8 cellular contexts compared by ENCODE assay signal in the genomic region with DNA sequence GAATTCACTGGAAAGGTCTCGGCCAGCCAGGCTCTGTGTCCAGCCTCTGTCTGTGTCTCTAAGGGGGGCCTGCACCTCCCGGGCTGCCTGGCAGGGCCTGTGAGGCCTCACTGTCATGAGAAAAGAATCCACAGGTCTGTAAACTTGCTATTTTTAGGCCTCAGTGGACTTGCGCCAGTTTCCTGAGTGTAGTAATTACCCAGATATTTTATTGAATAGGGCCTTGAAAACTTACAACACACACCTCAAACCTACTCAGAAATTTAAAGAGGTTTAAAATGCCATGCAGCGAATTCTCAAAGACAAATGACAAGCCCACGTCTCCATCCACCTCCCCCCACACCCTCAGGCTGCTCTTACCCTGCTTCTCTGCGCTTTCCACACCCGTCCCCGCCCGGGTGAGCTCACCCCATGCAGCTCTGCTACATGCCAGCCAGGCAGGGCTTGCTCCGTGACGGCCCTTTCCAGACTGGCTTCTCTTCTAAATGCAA. TPM values are rescaled to one million over a fixed set of nuclear protein-coding genes. Genes with fewer than 3 reads are reported as not detected.
A peak's percentile ranks its signal among the peaks of the same experiment; 100 is the strongest.
DNase-seq lines count a peak whose midpoint lies in the region; ATAC-seq, FAIRE-seq and TF ChIP-seq lines count a peak whose summit lies in the region.

No MANE protein-coding gene starts in this region.

- no TSS peak for BruUV-seq in HepG2 (replicated peaks; lab: Mats Ljungman, UMichigan)

- no peak overlapping the region for H3K4me2 ChIP-seq in HepG2 (ENCODE audit: low read depth, low read length)

- TF ChIP-seq EP300 in HepG2 (IDR thresholded peaks at IDR 0.05; ENCODE audit: low read depth in 2 of 2, low read length in 2 of 2): no peak
- no peak for TF ChIP-seq EP300 in HepG2 (CRISPR knock-in tag; IDR thresholded peaks at IDR 0.05; ENCODE audit: borderline replicate concordance)

- in situ Hi-C loops in GM13976 (cut with MboI; ENCODE audit: low sequenced_read_pairs, unreplicated experiment) (no loop called here), HepG2 (cut with HindIII; ENCODE audit: extremely low pct_ligation_motif_present, low pct_unique_long_range_greater_than_20kb) (no loop called here)

- ATAC-seq in GM18909 (IDR thresholded peaks at IDR 0.05; ENCODE audit: poor library complexity, unreplicated experiment) (no peak), HepG2 (no peak)

- CTCF ChIA-PET in HepG2 (lab: Yijun Ruan, JAX; ENCODE audit: low intra/inter-chr PET ratio, low total read pairs): no interaction called here

- H3K9me3 ChIP-seq in HepG2 (ENCODE audit: low read length): no peaks in the 10 kb centered on the region

- no peak overlapping the region for H3K4me3 Mint-ChIP-seq in type B pancreatic cell

- H3K27ac Mint-ChIP-seq in type B pancreatic cell: peak overlapping the region; percentile 40

- H4K20me1 ChIP-seq in HepG2 (ENCODE audit: insufficient read depth, low read length): no peaks in the 10 kb centered on the region

- TF ChIP-seq CTCF in bronchial epithelial cell (IDR thresholded peaks at IDR 0.05; ENCODE audit: insufficient read depth, low read length, severe bottlenecking) (no peak), type B pancreatic cell (conservative IDR thresholded peaks at IDR 0.05) (no peak), GM13976 (IDR thresholded peaks at IDR 0.05; ENCODE audit: borderline replicate concordance, control extremely low read depth, extremely low read depth, insufficient read depth, missing control alignments) (no peak), HepG2 (CRISPR knock-in tag; IDR thresholded peaks at IDR 0.05) (no peak)

- H2AFZ ChIP-seq in HepG2 (ENCODE audit: low read length): no peak overlapping the region

- DNase-seq in M059J (ENCODE audit: low read depth): peak; percentile 98
- peak; percentile 68 for DNase-seq in bronchial epithelial cell (ENCODE audit: low read depth)
- peak; percentile 70 for DNase-seq in kidney glomerular epithelial cell (lab: John Stamatoyannopoulos, UW)
- no peak for DNase-seq in type B pancreatic cell (ENCODE audit: extremely low spot score, unreplicated experiment)
- DNase-seq in NCI-H128 (lab: John Stamatoyannopoulos, UW; ENCODE audit: unreplicated experiment): no peak
- no peak for DNase-seq in GM13976 (ENCODE audit: low spot score)
- no peak for DNase-seq in HepG2 (ENCODE audit: low spot score)

- no peak overlapping the region for H3K27ac ChIP-seq in HepG2 (ENCODE audit: extremely low read length, insufficient read depth, low read length)

- H3K9ac ChIP-seq in HepG2 (ENCODE audit: insufficient read depth, low read depth, low read length): no peak overlapping the region

- peaks cover 7% of the 10 kb centered on the region for H3K4me1 Mint-ChIP-seq in type B pancreatic cell (ENCODE audit: unreplicated experiment)

- no peaks in the 10 kb centered on the region for H3K36me3 ChIP-seq in bronchial epithelial cell (ENCODE audit: control insufficient read depth, insufficient read depth, low read length)
- H3K36me3 ChIP-seq in HepG2 (replicated peaks in 1 of 2; ENCODE audit: control insufficient read depth in 1 of 2, insufficient read depth in 2 of 2, low read length in 2 of 2): no peaks in the 10 kb centered on the region

- TF ChIP-seq POLR2A in HepG2 (IDR thresholded peaks at IDR 0.05; ENCODE audit: insufficient read depth in 1 of 2, low read depth in 2 of 2, low read length in 2 of 2): no peak

- H3K4me3 ChIP-seq in bronchial epithelial cell (ENCODE audit: low read depth, low read length) (no peak overlapping the region), HepG2 (replicated peaks in 1 of 3; ENCODE audit: insufficient read depth in 1 of 3, low read depth in 2 of 3, low read length in 3 of 3) (no peak overlapping the region)

- no peaks in the 10 kb centered on the region for H3K36me3 Mint-ChIP-seq in type B pancreatic cell

- intact Hi-C loops in HepG2 (cut with micrococcal nuclease; ENCODE audit: unreplicated experiment): no loop called here

- POLR2A ChIA-PET in HepG2 (lab: Yijun Ruan, JAX): no interaction called here

- H3K27me3 Mint-ChIP-seq in type B pancreatic cell: peaks cover 21% of the 10 kb centered on the region

- H3K4me1 ChIP-seq in HepG2 (ENCODE audit: insufficient read depth, low read length): peaks cover 4% of the 10 kb centered on the region

- peaks cover 2% of the 10 kb centered on the region for H3K27me3 ChIP-seq in bronchial epithelial cell (ENCODE audit: control insufficient read depth, insufficient read depth, low read length)
- H3K27me3 ChIP-seq in HepG2 (ENCODE audit: control insufficient read depth in 1 of 2, insufficient read depth in 2 of 2, low read length in 2 of 2): peaks cover 0 to 41% of the 10 kb centered on the region in 2 experiments; a peak in 4 of 5 replicates

- H3K79me2 ChIP-seq in HepG2 (ENCODE audit: insufficient read depth, low read length): no peaks in the 10 kb centered on the region

- no peaks in the 10 kb centered on the region for H3K9me3 Mint-ChIP-seq in type B pancreatic cell

- TF ChIP-seq RAD21 in HepG2 (CRISPR knock-in tag; IDR thresholded peaks at IDR 0.05): no peak

- FAIRE-seq in bronchial epithelial cell (lab: Jason Lieb, UNC): no peak
- no peak for FAIRE-seq in HepG2 (lab: Jason Lieb, UNC)

- 48% methylated on average over 9 of the region's 11 CpGs for WGBS in HepG2 (ENCODE audit: low lambda C conversion rate)

TF ChIP-seq in HepG2, 621 proteins besides CTCF, POLR2A, EP300 and RAD21:
- TF ChIP-seq BCL6 (CRISPR knock-in tag; IDR thresholded peaks at IDR 0.05) (no peak), TBL1XR1 (IDR thresholded peaks at IDR 0.05; ENCODE audit: borderline replicate concordance, low read length, partially characterized antibody) (no peak), FLYWCH1 (CRISPR knock-in tag; IDR thresholded peaks at IDR 0.05) (no peak), NFKB2 (CRISPR knock-in tag; IDR thresholded peaks at IDR 0.05; ENCODE audit: borderline replicate concordance) (no peak), PPARG (CRISPR knock-in tag; conservative IDR thresholded peaks at IDR 0.05) (no peak), PHF20 (CRISPR knock-in tag; IDR thresholded peaks at IDR 0.05) (no peak), ZNF256 (CRISPR knock-in tag; conservative IDR thresholded peaks at IDR 0.05) (no peak), ZNF878 (CRISPR knock-in tag; IDR thresholded peaks at IDR 0.05) (no peak), ZNF652 (CRISPR knock-in tag; IDR thresholded peaks at IDR 0.05; ENCODE audit: borderline replicate concordance, low read depth) (no peak), HMG20A (CRISPR knock-in tag; IDR thresholded peaks at IDR 0.05; ENCODE audit: borderline replicate concordance) (no peak), SALL2 (CRISPR knock-in tag; IDR thresholded peaks at IDR 0.05) (no peak), GFI1 (CRISPR knock-in tag; IDR thresholded peaks at IDR 0.05; ENCODE audit: borderline replicate concordance) (no peak), MTF1 (CRISPR knock-in tag; IDR thresholded peaks at IDR 0.05) (no peak), ZEB1 (IDR thresholded peaks at IDR 0.05; ENCODE audit: insufficient replicate concordance, low read depth) (no peak)
- TF ChIP-seq, protein P1, sequence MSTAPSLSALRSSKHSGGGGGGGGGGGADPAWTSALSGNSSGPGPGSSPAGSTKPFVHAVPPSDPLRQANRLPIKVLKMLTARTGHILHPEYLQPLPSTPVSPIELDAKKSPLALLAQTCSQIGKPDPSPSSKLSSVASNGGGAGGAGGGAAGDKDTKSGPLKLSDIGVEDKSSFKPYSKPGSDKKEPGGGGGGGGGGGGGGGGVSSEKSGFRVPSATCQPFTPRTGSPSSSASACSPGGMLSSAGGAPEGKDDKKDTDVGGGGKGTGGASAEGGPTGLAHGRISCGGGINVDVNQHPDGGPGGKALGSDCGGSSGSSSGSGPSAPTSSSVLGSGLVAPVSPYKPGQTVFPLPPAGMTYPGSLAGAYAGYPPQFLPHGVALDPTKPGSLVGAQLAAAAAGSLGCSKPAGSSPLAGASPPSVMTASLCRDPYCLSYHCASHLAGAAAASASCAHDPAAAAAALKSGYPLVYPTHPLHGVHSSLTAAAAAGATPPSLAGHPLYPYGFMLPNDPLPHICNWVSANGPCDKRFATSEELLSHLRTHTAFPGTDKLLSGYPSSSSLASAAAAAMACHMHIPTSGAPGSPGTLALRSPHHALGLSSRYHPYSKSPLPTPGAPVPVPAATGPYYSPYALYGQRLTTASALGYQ (CRISPR knock-in tag; IDR thresholded peaks at IDR 0.05): no peak

RNA-seq across cellular contexts. Expression of gene TENT4A, which starts 8.8 kb away (rescaled TPM):
- 9.2 and 11.7 TPM in 2 replicates for total RNA-seq in M059J (2014; rRNA removed; shearing (Covaris generic))
- total RNA-seq in bronchial epithelial cell (6.8 and 7.9 TPM in 2 replicates), type B pancreatic cell (ENCODE audit: low replicate concordance) (21.7 and 34.1 TPM in 2 replicates), HepG2 (2016; rRNA removed; fragmentation: Illumina TruSeq; extraction: Trizol) (7.7 and 13.3 TPM in 2 replicates)
- total RNA-seq in HepG2 (2016; cell fraction: cytosol; rRNA removed; fragmentation: Illumina TruSeq; extraction: Trizol; ENCODE audit: low read depth): 16.7 and 22.2 TPM in 2 replicates
- total RNA-seq in HepG2 (2016; cell fraction: insoluble cytoplasmic fraction; rRNA removed; fragmentation: Illumina TruSeq; extraction: Trizol): 6.3 and 11.6 TPM in 2 replicates
- 9.3 and 11.2 TPM in 2 replicates for total RNA-seq in HepG2 (2016; cell fraction: membrane; rRNA removed; fragmentation: Illumina TruSeq; extraction: Trizol)
- 36.2 and 43.2 TPM in 2 replicates for total RNA-seq in HepG2 (2016; cell fraction: nucleus; rRNA removed; fragmentation: Illumina TruSeq; extraction: Trizol)
- polyA plus RNA-seq in HepG2 (2011; rRNA removed): 6.0 and 6.3 TPM in 2 replicates
- polyA plus RNA-seq in HepG2 (2011; cell fraction: cytosol; rRNA removed): 3.2 TPM in 2 replicates
- polyA plus RNA-seq in HepG2 (2011; cell fraction: nucleus; rRNA removed): 38.9 and 57.3 TPM in 2 replicates
- polyA plus RNA-seq in HepG2 (2012): 17.0 and 17.9 TPM in 2 replicates
- 0.76 and 1.1 TPM in 2 replicates for polyA plus RNA-seq in HepG2 (2016; cell fraction: cytosol; fragmentation: Illumina TruSeq; extraction: Trizol; ENCODE audit: low read depth)
- 7.6 and 11.0 TPM in 2 replicates for polyA plus RNA-seq in HepG2 (2016; cell fraction: insoluble cytoplasmic fraction; fragmentation: Illumina TruSeq; extraction: Trizol; ENCODE audit: low read depth)
- 3.0 TPM in 2 replicates for polyA plus RNA-seq in HepG2 (2016; cell fraction: membrane; fragmentation: Illumina TruSeq; extraction: Trizol; ENCODE audit: low read depth)
- polyA plus RNA-seq in HepG2 (2016; cell fraction: nucleus; fragmentation: Illumina TruSeq; extraction: Trizol; ENCODE audit: insufficient read depth, low read depth): 55.5 and 57.3 TPM in 2 replicates
- polyA minus RNA-seq in HepG2 (2011; rRNA and poly(A)+ RNA removed; ENCODE audit: low replicate concordance): 15.3 and 47.0 TPM in 2 replicates
- 5.4 and 6.3 TPM in 2 replicates for polyA minus RNA-seq in HepG2 (2011; cell fraction: cytosol; rRNA and poly(A)+ RNA removed)
- polyA minus RNA-seq in HepG2 (2011; cell fraction: nucleus; rRNA and poly(A)+ RNA removed): 44.4 and 60.9 TPM in 2 replicates

Comparison
In these comparisons a context has a peak if more than half of its experiments do, and no peak if none do; other contexts are left out.
1. DNase-seq: peak in M059J (single experiment), bronchial epithelial cell (single experiment) and kidney glomerular epithelial cell (single experiment); none in type B pancreatic cell (single experiment), NCI-H128 (single experiment), GM13976 (single experiment) and HepG2 (single experiment).